8 cellular contexts compared by ENCODE assay signal in the genomic region with DNA sequence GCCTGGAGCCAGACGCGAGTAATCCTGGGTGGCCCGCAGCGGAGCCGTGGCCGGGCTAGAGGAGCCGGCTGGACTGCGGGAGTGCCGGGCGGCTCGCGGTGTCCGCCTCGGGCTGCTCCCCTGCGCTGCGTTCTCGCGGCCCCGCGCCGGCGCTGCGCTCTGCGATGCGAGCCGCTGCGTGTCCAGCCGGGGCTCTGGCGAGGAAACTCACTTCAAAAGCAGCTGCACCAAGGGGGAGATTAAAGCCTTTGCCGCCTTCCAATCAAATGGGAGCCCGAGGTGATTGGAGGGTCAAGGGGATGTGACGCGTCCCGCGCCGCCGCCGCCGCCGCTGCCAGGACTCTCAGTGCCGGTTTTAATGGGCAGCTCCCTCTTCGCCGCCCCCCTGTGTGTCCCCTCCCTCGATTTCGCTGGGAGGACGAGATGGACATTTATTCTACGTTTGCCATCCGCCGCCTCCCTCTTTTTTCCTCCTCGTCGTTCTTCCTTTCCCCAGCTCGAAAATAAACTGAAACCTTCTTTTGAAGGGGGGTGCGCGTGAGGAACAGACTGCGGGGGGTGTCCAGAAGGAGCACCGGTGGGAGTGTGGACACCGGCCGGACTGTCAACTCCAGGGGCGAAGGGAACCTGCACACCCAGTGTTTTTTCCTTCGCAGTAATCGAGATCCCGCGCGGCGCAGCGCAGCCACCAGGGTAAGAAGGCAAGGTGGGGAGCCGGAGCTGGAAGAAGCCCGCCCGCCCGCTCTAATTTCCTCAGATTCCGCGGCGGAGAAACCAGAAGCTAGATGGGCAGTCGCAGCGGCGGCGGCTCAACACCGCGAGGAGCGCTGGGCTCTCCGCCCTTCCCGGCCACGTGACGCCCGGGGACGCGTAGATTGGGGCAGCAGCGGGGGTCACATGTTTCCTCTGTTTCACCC. TPM values are rescaled to one million over a fixed set of nuclear protein-coding genes. Genes with fewer than 3 reads are reported as not detected.
DNase-seq lines count a peak whose midpoint lies in the region; ATAC-seq and TF ChIP-seq lines count a peak whose summit lies in the region.

Gene ZNF503, minus strand, starts transcription at position 196 of the 917 bp plus-strand sequence. CDS start 345 bp downstream, outside the sequence.

- H3K9ac ChIP-seq in neural progenitor cell = peak within 1 kb of the TSS; percentile 20

- ATAC-seq in GM19324 (IDR thresholded peaks at IDR 0.05; ENCODE audit: low FRiP score, unreplicated experiment) = peak; percentile 66
- ATAC-seq in HG03571 (IDR thresholded peaks at IDR 0.05; ENCODE audit: unreplicated experiment) = peak; percentile 50
- ATAC-seq in activated naive CD8-positive, alpha-beta T cell treated with anti-CD3 and anti-CD28 coated beads, Interleukin-2, amount 10 ng/mL, durations not matched to agents 7 days and 5 days (ENCODE audit: low read depth) = peak; percentile 56
- ATAC-seq in HG02840 (IDR thresholded peaks at IDR 0.05; ENCODE audit: low FRiP score, unreplicated experiment) = no peak

- peak within 1 kb of the TSS; percentile 85 for H2AFZ ChIP-seq in neural progenitor cell (replicated peaks)

- CTCF ChIA-PET in CD8-positive, alpha-beta memory T cell (lab: Charles Lee) = no interaction called here

- H3K27ac Mint-ChIP-seq in CD8-positive, alpha-beta memory T cell = peak within 1 kb of the TSS in 1 of 8 donors; percentile 50
- H3K27ac Mint-ChIP-seq in activated naive CD8-positive, alpha-beta T cell treated with anti-CD3 and anti-CD28 coated beads, Interleukin-2, amount 10 ng/mL, durations not matched to agents 7 days and 5 days = peak within 1 kb of the TSS; percentile 34
- peak within 1 kb of the TSS; percentile 87 for H3K27ac Mint-ChIP-seq in neural progenitor cell

- peaks cover 49% of the 10 kb centered on the region for H4K20me1 ChIP-seq in neural progenitor cell (ENCODE audit: low read depth)

- H3K79me2 ChIP-seq in neural progenitor cell (ENCODE audit: low read depth) = peaks cover 47% of the 10 kb centered on the region

- H3K9me3 Mint-ChIP-seq in CD8-positive, alpha-beta memory T cell = peaks cover 0 to 3% (median 0%) of the 10 kb centered on the region in 5 donors
- no peaks in the 10 kb centered on the region for H3K9me3 Mint-ChIP-seq in activated naive CD8-positive, alpha-beta T cell treated with anti-CD3 and anti-CD28 coated beads, Interleukin-2, amount 10 ng/mL, durations not matched to agents 7 days and 5 days
- no peaks in the 10 kb centered on the region for H3K9me3 Mint-ChIP-seq in neural progenitor cell

- H3K4me3 Mint-ChIP-seq in CD8-positive, alpha-beta memory T cell = peak within 1 kb of the TSS; percentile 73 to 89 (median 80)
- H3K4me3 Mint-ChIP-seq in activated naive CD8-positive, alpha-beta T cell treated with anti-CD3 and anti-CD28 coated beads, Interleukin-2, amount 10 ng/mL, durations not matched to agents 7 days and 5 days = peak within 1 kb of the TSS; percentile 85
- H3K4me3 Mint-ChIP-seq in neural progenitor cell = peak within 1 kb of the TSS; percentile 97

- H3K4me1 ChIP-seq in CD8-positive, alpha-beta memory T cell (ENCODE audit: insufficient read depth, low read length) = peaks cover 14% of the 10 kb centered on the region
- peaks cover 30% of the 10 kb centered on the region for H3K4me1 ChIP-seq in neural progenitor cell

- no peaks in the 10 kb centered on the region for H3K36me3 Mint-ChIP-seq in CD8-positive, alpha-beta memory T cell
- peaks cover 2% of the 10 kb centered on the region for H3K36me3 Mint-ChIP-seq in activated naive CD8-positive, alpha-beta T cell treated with anti-CD3 and anti-CD28 coated beads, Interleukin-2, amount 10 ng/mL, durations not matched to agents 7 days and 5 days
- H3K36me3 Mint-ChIP-seq in neural progenitor cell = peaks cover 13% of the 10 kb centered on the region

- no peaks in the 10 kb centered on the region for H3K9me3 ChIP-seq in CD8-positive, alpha-beta memory T cell (ENCODE audit: low read length)
- H3K9me3 ChIP-seq in neural progenitor cell (ENCODE audit: low read depth) = no peaks in the 10 kb centered on the region

- peak within 1 kb of the TSS; percentile 80 for H3K4me2 ChIP-seq in neural progenitor cell

- peaks cover 21 to 36% (median 31%) of the 10 kb centered on the region in 3 donors for H3K4me1 Mint-ChIP-seq in CD8-positive, alpha-beta memory T cell
- H3K4me1 Mint-ChIP-seq in activated naive CD8-positive, alpha-beta T cell treated with anti-CD3 and anti-CD28 coated beads, Interleukin-2, amount 10 ng/mL, durations not matched to agents 7 days and 5 days = peaks cover 15% of the 10 kb centered on the region
- peaks cover 25% of the 10 kb centered on the region for H3K4me1 Mint-ChIP-seq in neural progenitor cell

- peaks cover 24% of the 10 kb centered on the region for H3K27me3 ChIP-seq in CD8-positive, alpha-beta memory T cell (ENCODE audit: insufficient read depth, low read length, poor library complexity, severe bottlenecking)
- H3K27me3 ChIP-seq in neural progenitor cell = peaks cover 75% of the 10 kb centered on the region

- DNase-seq in CD8-positive, alpha-beta memory T cell = peak in 1 of 5 donors; percentile 14
- DNase-seq in NCI-H748 (lab: John Stamatoyannopoulos, UW; ENCODE audit: unreplicated experiment) (peak; percentile 98), glomerular endothelial cell (ENCODE audit: extremely low read depth, low read depth, low spot score) (peak; percentile 54), neural progenitor cell (ENCODE audit: low spot score) (peak; percentile 98)
- peak; percentile 63 for DNase-seq in activated naive CD8-positive, alpha-beta T cell treated with anti-CD3 and anti-CD28 coated beads, Interleukin-2, amount 10 ng/mL, durations not matched to agents 7 days and 5 days

- POLR2A ChIA-PET in CD8-positive, alpha-beta memory T cell (lab: Charles Lee) = no interaction called here
- POLR2A ChIA-PET in activated naive CD8-positive, alpha-beta T cell treated with anti-CD3 and anti-CD28 coated beads, Interleukin-2, amount 10 ng/mL, durations not matched to agents 7 days and 5 days (lab: Charles Lee) = no interaction called here

- H3K36me3 ChIP-seq in CD8-positive, alpha-beta memory T cell (ENCODE audit: insufficient read depth, low read length) = no peaks in the 10 kb centered on the region
- peaks cover 4% of the 10 kb centered on the region for H3K36me3 ChIP-seq in neural progenitor cell

- H3F3A ChIP-seq in neural progenitor cell (ENCODE audit: low read depth) = peaks cover 55% of the 10 kb centered on the region

- H3K27ac ChIP-seq in CD8-positive, alpha-beta memory T cell (ENCODE audit: low read depth, low read length) = no peak within 1 kb of the TSS
- peak within 1 kb of the TSS; percentile 68 for H3K27ac ChIP-seq in neural progenitor cell

- peak; percentile 10 for TF ChIP-seq CTCF in neural progenitor cell (IDR thresholded peaks at IDR 0.05)

- H3K27me3 Mint-ChIP-seq in CD8-positive, alpha-beta memory T cell = peaks cover 52 to 62% of the 10 kb centered on the region in 2 donors
- peaks cover 65% of the 10 kb centered on the region for H3K27me3 Mint-ChIP-seq in activated naive CD8-positive, alpha-beta T cell treated with anti-CD3 and anti-CD28 coated beads, Interleukin-2, amount 10 ng/mL, durations not matched to agents 7 days and 5 days
- peaks cover 31% of the 10 kb centered on the region for H3K27me3 Mint-ChIP-seq in neural progenitor cell (ENCODE audit: insufficient read depth, low read depth)

- peak within 1 kb of the TSS; percentile 43 for H3K4me3 ChIP-seq in CD8-positive, alpha-beta memory T cell (ENCODE audit: low read length)
- H3K4me3 ChIP-seq in neural progenitor cell = peak within 1 kb of the TSS; percentile 87

RNA-seq across cellular contexts. Expression of gene ZNF503, which starts in this region (rescaled TPM):
- under 1 TPM; 0.07 to 0.13 TPM for total RNA-seq in CD8-positive, alpha-beta memory T cell
- not detected for polyA plus RNA-seq in CD8-positive, alpha-beta memory T cell
- total RNA-seq in activated naive CD8-positive, alpha-beta T cell treated with anti-CD3 and anti-CD28 coated beads, Interleukin-2, amount 10 ng/mL, durations not matched to agents 7 days and 5 days = under 1 TPM; 0.23 to 0.42 TPM
- 12.4 and 14.8 TPM in 2 replicates for total RNA-seq in glomerular endothelial cell
- 8.3 and 20.9 TPM in 2 replicates for total RNA-seq in neural progenitor cell (ENCODE audit: low replicate concordance)

Comparison
In these comparisons a context has a peak if more than half of its experiments do, and no peak if none do; other contexts are left out.
1. Peak in DNase-seq and ATAC-seq in activated naive CD8-positive, alpha-beta T cell treated with anti-CD3 and anti-CD28 coated beads, Interleukin-2, amount 10 ng/mL, durations not matched to agents 7 days and 5 days; RNA of the gene not detected or under 1 TPM.